2 cellular contexts compared by ENCODE assay signal in the genomic region with DNA sequence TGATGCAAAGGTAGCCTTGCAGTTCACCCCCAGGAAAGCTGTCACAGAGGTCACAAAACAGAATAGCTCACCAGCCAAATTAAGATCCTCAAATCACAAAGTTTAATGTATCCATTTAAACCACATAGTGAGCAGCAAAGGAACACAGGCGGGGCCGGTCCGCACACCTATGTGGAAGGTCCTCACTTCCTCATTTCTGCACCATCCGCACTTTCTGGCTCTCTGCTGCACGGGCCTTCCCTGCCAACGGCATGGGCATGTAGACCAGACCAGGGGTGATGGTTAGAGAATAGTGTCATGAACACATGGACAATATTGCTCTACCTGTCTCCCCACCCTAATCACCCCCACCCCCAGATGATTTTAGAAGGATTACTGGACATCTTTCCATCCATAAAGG.
TF ChIP-seq lines count a peak whose summit lies in the region.

No MANE protein-coding gene starts in this region.

TF ChIP-seq in K562, 482 proteins besides CTCF, POLR2A, EP300 and RAD21:
- TF ChIP-seq, protein P1, sequence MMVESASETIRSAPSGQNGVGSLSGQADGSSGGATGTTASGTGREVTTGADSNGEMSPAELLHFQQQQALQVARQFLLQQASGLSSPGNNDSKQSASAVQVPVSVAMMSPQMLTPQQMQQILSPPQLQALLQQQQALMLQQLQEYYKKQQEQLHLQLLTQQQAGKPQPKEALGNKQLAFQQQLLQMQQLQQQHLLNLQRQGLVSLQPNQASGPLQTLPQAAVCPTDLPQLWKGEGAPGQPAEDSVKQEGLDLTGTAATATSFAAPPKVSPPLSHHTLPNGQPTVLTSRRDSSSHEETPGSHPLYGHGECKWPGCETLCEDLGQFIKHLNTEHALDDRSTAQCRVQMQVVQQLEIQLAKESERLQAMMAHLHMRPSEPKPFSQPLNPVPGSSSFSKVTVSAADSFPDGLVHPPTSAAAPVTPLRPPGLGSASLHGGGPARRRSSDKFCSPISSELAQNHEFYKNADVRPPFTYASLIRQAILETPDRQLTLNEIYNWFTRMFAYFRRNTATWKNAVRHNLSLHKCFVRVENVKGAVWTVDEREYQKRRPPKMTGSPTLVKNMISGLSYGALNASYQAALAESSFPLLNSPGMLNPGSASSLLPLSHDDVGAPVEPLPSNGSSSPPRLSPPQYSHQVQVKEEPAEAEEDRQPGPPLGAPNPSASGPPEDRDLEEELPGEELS (CRISPR knock-in tag; IDR thresholded peaks at IDR 0.05; ENCODE audit: borderline replicate concordance): no peak
- TF ChIP-seq SPI1 (IDR thresholded peaks at IDR 0.05; ENCODE audit: borderline replicate concordance, low read depth, low read length): peak; percentile 90
- no peak for TF ChIP-seq MAZ (CRISPR knock-in tag; conservative IDR thresholded peaks at IDR 0.05 in 1 of 2, IDR thresholded peaks at IDR 0.05 in 1 of 2)
- no peak for TF ChIP-seq XRCC4 (IDR thresholded peaks at IDR 0.05; ENCODE audit: extremely low read depth, insufficient read depth, insufficient read length)
- no peak for TF ChIP-seq ZNF696 (CRISPR knock-in tag; conservative IDR thresholded peaks at IDR 0.05)
- no peak for TF ChIP-seq ZNF644 (tag; IDR thresholded peaks at IDR 0.05; ENCODE audit: low read depth)

TF ChIP-seq in HepG2, 621 proteins besides CTCF, POLR2A, EP300 and RAD21:
- TF ChIP-seq ZNF629 (CRISPR knock-in tag; conservative IDR thresholded peaks at IDR 0.05) (no peak), SOX5 (CRISPR knock-in tag; IDR thresholded peaks at IDR 0.05; ENCODE audit: borderline replicate concordance) (no peak), ZMYM2 (CRISPR knock-in tag; IDR thresholded peaks at IDR 0.05) (no peak), MBNL3 (CRISPR knock-in tag; conservative IDR thresholded peaks at IDR 0.05) (no peak), ZNF547 (CRISPR knock-in tag; IDR thresholded peaks at IDR 0.05) (no peak), ZNF550 (CRISPR knock-in tag; IDR thresholded peaks at IDR 0.05; ENCODE audit: borderline replicate concordance) (no peak), NAIF1 (CRISPR knock-in tag; IDR thresholded peaks at IDR 0.05; ENCODE audit: borderline replicate concordance) (no peak), ZNF607 (CRISPR knock-in tag; IDR thresholded peaks at IDR 0.05; ENCODE audit: borderline replicate concordance) (no peak)
- TF ChIP-seq, protein P2, sequence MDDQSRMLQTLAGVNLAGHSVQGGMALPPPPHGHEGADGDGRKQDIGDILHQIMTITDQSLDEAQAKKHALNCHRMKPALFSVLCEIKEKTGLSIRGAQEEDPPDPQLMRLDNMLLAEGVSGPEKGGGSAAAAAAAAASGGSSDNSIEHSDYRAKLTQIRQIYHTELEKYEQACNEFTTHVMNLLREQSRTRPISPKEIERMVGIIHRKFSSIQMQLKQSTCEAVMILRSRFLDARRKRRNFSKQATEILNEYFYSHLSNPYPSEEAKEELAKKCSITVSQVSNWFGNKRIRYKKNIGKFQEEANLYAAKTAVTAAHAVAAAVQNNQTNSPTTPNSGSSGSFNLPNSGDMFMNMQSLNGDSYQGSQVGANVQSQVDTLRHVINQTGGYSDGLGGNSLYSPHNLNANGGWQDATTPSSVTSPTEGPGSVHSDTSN (CRISPR knock-in tag; IDR thresholded peaks at IDR 0.05; ENCODE audit: borderline replicate concordance): no peak
- TF ChIP-seq, protein P3, sequence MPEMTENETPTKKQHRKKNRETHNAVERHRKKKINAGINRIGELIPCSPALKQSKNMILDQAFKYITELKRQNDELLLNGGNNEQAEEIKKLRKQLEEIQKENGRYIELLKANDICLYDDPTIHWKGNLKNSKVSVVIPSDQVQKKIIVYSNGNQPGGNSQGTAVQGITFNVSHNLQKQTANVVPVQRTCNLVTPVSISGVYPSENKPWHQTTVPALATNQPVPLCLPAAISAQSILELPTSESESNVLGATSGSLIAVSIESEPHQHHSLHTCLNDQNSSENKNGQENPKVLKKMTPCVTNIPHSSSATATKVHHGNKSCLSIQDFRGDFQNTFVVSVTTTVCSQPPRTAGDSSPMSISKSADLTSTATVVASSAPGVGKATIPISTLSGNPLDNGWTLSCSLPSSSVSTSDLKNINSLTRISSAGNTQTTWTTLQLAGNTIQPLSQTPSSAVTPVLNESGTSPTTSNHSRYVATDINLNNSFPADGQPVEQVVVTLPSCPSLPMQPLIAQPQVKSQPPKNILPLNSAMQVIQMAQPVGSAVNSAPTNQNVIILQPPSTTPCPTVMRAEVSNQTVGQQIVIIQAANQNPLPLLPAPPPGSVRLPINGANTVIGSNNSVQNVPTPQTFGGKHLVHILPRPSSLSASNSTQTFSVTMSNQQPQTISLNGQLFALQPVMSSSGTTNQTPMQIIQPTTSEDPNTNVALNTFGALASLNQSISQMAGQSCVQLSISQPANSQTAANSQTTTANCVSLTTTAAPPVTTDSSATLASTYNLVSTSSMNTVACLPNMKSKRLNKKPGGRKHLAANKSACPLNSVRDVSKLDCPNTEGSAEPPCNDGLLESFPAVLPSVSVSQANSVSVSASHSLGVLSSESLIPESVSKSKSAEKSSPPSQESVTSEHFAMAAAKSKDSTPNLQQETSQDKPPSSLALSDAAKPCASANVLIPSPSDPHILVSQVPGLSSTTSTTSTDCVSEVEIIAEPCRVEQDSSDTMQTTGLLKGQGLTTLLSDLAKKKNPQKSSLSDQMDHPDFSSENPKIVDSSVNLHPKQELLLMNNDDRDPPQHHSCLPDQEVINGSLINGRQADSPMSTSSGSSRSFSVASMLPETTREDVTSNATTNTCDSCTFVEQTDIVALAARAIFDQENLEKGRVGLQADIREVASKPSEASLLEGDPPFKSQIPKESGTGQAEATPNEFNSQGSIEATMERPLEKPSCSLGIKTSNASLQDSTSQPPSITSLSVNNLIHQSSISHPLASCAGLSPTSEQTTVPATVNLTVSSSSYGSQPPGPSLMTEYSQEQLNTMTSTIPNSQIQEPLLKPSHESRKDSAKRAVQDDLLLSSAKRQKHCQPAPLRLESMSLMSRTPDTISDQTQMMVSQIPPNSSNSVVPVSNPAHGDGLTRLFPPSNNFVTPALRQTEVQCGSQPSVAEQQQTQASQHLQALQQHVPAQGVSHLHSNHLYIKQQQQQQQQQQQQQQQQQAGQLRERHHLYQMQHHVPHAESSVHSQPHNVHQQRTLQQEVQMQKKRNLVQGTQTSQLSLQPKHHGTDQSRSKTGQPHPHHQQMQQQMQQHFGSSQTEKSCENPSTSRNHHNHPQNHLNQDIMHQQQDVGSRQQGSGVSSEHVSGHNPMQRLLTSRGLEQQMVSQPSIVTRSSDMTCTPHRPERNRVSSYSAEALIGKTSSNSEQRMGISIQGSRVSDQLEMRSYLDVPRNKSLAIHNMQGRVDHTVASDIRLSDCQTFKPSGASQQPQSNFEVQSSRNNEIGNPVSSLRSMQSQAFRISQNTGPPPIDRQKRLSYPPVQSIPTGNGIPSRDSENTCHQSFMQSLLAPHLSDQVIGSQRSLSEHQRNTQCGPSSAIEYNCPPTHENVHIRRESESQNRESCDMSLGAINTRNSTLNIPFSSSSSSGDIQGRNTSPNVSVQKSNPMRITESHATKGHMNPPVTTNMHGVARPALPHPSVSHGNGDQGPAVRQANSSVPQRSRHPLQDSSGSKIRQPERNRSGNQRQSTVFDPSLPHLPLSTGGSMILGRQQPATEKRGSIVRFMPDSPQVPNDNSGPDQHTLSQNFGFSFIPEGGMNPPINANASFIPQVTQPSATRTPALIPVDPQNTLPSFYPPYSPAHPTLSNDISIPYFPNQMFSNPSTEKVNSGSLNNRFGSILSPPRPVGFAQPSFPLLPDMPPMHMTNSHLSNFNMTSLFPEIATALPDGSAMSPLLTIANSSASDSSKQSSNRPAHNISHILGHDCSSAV (CRISPR knock-in tag; IDR thresholded peaks at IDR 0.05; ENCODE audit: borderline replicate concordance): no peak
- TF ChIP-seq, protein P4, sequence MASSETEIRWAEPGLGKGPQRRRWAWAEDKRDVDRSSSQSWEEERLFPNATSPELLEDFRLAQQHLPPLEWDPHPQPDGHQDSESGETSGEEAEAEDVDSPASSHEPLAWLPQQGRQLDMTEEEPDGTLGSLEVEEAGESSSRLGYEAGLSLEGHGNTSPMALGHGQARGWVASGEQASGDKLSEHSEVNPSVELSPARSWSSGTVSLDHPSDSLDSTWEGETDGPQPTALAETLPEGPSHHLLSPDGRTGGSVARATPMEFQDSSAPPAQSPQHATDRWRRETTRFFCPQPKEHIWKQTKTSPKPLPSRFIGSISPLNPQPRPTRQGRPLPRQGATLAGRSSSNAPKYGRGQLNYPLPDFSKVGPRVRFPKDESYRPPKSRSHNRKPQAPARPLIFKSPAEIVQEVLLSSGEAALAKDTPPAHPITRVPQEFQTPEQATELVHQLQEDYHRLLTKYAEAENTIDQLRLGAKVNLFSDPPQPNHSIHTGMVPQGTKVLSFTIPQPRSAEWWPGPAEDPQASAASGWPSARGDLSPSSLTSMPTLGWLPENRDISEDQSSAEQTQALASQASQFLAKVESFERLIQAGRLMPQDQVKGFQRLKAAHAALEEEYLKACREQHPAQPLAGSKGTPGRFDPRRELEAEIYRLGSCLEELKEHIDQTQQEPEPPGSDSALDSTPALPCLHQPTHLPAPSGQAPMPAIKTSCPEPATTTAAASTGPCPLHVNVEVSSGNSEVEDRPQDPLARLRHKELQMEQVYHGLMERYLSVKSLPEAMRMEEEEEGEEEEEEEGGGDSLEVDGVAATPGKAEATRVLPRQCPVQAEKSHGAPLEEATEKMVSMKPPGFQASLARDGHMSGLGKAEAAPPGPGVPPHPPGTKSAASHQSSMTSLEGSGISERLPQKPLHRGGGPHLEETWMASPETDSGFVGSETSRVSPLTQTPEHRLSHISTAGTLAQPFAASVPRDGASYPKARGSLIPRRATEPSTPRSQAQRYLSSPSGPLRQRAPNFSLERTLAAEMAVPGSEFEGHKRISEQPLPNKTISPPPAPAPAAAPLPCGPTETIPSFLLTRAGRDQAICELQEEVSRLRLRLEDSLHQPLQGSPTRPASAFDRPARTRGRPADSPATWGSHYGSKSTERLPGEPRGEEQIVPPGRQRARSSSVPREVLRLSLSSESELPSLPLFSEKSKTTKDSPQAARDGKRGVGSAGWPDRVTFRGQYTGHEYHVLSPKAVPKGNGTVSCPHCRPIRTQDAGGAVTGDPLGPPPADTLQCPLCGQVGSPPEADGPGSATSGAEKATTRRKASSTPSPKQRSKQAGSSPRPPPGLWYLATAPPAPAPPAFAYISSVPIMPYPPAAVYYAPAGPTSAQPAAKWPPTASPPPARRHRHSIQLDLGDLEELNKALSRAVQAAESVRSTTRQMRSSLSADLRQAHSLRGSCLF (CRISPR knock-in tag; IDR thresholded peaks at IDR 0.05; ENCODE audit: borderline replicate concordance): no peak
- TF ChIP-seq, protein P5, sequence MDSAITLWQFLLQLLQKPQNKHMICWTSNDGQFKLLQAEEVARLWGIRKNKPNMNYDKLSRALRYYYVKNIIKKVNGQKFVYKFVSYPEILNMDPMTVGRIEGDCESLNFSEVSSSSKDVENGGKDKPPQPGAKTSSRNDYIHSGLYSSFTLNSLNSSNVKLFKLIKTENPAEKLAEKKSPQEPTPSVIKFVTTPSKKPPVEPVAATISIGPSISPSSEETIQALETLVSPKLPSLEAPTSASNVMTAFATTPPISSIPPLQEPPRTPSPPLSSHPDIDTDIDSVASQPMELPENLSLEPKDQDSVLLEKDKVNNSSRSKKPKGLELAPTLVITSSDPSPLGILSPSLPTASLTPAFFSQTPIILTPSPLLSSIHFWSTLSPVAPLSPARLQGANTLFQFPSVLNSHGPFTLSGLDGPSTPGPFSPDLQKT (CRISPR knock-in tag; IDR thresholded peaks at IDR 0.05; ENCODE audit: borderline replicate concordance): no peak
